7 cellular contexts compared by ENCODE assay signal in genomic region chr16:31245560-31245959, GRCh38. TPM values are rescaled to one million over a fixed set of nuclear protein-coding genes. Genes with fewer than 3 reads are reported as not detected.
"Had no signal": no experiment of that assay in that cellular context is flagged by ENCODE, and none has a peak within 500 bp of the region (broad histone marks: within the 10 kb centered on the region; RNA-seq: fewer than 3 reads in every experiment).

No MANE protein-coding gene starts in this region.

RNA-seq across cellular contexts. Expression of gene ITGAM, which starts 14.2 kb away (rescaled TPM):
- total RNA-seq: M059J, PC-3 had no signal

RNA-seq across cellular contexts. Expression of gene PYDC1, which starts 28.6 kb away (rescaled TPM):
- total RNA-seq: K562, M059J, OCI-LY7, PC-3, SK-MEL-5 had no signal
- polyA plus RNA-seq: IgD-negative memory B cell, K562, SK-N-SH had no signal

RNA-seq across cellular contexts. Expression of gene TRIM72, which starts 31.6 kb away (rescaled TPM):
- total RNA-seq: M059J, PC-3 had no signal
- polyA plus RNA-seq: IgD-negative memory B cell, K562 had no signal
